In the genomic region with DNA sequence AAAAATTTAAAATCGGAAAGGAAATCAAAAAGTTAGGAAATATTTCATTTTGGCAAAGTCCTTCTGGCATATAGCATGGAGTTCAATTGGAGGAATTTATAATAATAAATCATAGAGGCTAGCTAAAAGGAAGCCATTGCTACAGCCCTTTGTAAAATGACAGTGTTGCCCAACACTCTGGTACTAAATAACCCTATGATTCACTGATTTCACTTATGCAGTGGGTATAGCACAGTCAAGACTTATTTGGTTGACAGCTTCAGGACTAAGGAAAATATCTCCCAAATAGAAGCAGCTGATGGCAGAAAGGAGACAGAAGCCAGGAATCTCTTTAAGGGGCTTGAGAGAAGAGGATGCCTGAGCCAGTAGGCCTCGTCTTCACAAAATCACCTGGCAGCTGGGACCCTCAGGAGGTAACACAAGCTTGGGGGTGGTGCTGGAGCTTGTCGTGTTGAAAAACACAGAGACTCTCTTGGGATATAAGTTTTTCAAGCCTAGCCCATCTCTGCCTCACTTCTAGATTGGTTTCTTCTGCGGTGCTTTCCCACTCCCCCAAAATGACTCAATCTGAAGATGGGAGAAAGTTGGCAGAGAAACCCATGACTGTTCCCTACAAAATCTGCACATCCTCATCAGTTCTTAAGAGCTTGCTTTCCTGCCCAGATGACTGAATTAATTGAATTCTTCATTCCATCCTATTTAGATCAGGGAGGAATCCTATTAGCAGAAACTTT, we compare ENCODE assay signal across 29 cellular contexts. TPM values are rescaled to one million over a fixed set of nuclear protein-coding genes. Genes with fewer than 3 reads are reported as not detected.
A peak's percentile ranks its signal among the peaks of the same experiment; 100 is the strongest.
DNase-seq lines count a peak whose midpoint lies in the region; ATAC-seq and TF ChIP-seq lines count a peak whose summit lies in the region.
"Had no signal": no experiment of that assay in that cellular context is flagged by ENCODE, and none has a peak within 500 bp of the region (broad histone marks: within the 10 kb centered on the region; RNA-seq: fewer than 3 reads in every experiment).

No MANE protein-coding gene starts in this region.

- no peak overlapping the region for H4K91ac ChIP-seq in IMR-90 (ENCODE audit: insufficient read depth, low read depth, low read length)
- no peak overlapping the region for H4K91ac ChIP-seq in mesenchymal stem cell (ENCODE audit: low read length)

- H2BK20ac ChIP-seq in IMR-90 (ENCODE audit: low read depth, low read length) = no peak overlapping the region

- ATAC-seq in GM21529 (IDR thresholded peaks at IDR 0.05; ENCODE audit: unreplicated experiment) = peak; percentile 52
- peak; percentile 49 for ATAC-seq in IMR-90 (ENCODE audit: low read depth)
- ATAC-seq: foreskin keratinocyte; natural killer cell treated with Interleukin-12 subunit alpha and Interleukin-12 subunit beta and Interleukin-15 and Interleukin-18, amount 100 ng/mL, for 72 hours; Right ventricle myocardium inferior; stimulated activated effector memory CD8-positive, alpha-beta T cell treated with anti-CD3 and anti-CD28 coated beads, Interleukin-12 subunit alpha, Interleukin-12 subunit beta, amount 100 ng/mL, for 72 hours had no signal

- peaks cover 7% of the 10 kb centered on the region for H3K4me1 ChIP-seq in IMR-90 (ENCODE audit: control insufficient read depth, insufficient read depth, low read length)
- H3K4me1 ChIP-seq in mesenchymal stem cell (ENCODE audit: control insufficient read depth, insufficient read depth, low read depth, low read length) = no peaks in the 10 kb centered on the region
- H3K4me1 ChIP-seq in stomach = no peaks in the 10 kb centered on the region
- H3K4me1 ChIP-seq: adrenal gland, foreskin keratinocyte, parathyroid adenoma had no signal

- POLR2A ChIA-PET in IMR-90 (lab: Charles Lee; ENCODE audit: unreplicated experiment) = no interaction called here

- no peaks in the 10 kb centered on the region for H3K9me1 ChIP-seq in IMR-90 (ENCODE audit: insufficient read depth, low read length)

- H2AK9ac ChIP-seq in IMR-90 (replicated peaks; ENCODE audit: low read depth, low read length, poor library complexity) = no peak overlapping the region

- TF ChIP-seq CTCF in IMR-90 (conservative IDR thresholded peaks at IDR 0.05; ENCODE audit: low read depth, low read length) (no peak), astrocyte of the cerebellum (IDR thresholded peaks at IDR 0.05; ENCODE audit: low read depth, low read length, missing control alignments) (no peak), GM13976 (IDR thresholded peaks at IDR 0.05; ENCODE audit: borderline replicate concordance, control extremely low read depth, extremely low read depth, insufficient read depth, missing control alignments) (no peak), stomach (IDR thresholded peaks at IDR 0.05) (no peak)

- H2AK5ac ChIP-seq in IMR-90 (ENCODE audit: low read depth, low read length) = 0 out of 2 replicates have a peak overlapping the region, but pooled peaks have one; percentile 8
- no peak overlapping the region for H2AK5ac ChIP-seq in mesenchymal stem cell (ENCODE audit: low read length, severe bottlenecking)

- H3K14ac ChIP-seq in IMR-90 (replicated peaks; ENCODE audit: low read depth, low read length) = no peak overlapping the region
- H3K14ac ChIP-seq in mesenchymal stem cell (ENCODE audit: low read length in 2 of 2) = no peak overlapping the region

- DNase-seq in IMR-90 (peak; percentile 87), astrocyte of the cerebellum (ENCODE audit: low read depth) (peak; percentile 5), mesenchymal stem cell (no peak), ACHN (no peak), GM13976 (ENCODE audit: low spot score) (no peak), stomach (no peak), 8988T (no peak)
- DNase-seq: activated CD8-positive, alpha-beta memory T cell treated with anti-CD3 and anti-CD28 coated beads for 24 hours; activated T-cell treated with anti-CD3 and anti-CD28 coated beads, Interleukin-2, amount 50 U/mL, for 24 hours; adrenal gland; caudate nucleus; CD4-positive, alpha-beta T cell; dermis blood vessel endothelial cell; DMS 273 treated with DMSO at 0.1 percent for 48 hours; foreskin keratinocyte; HFFc6; immature natural killer cell; left ventricle myocardium inferior; NCI-H1694; NCI-H2171 treated with DMSO at 0.1 percent for 48 hours; NCI-H774 had no signal

- H3K23ac ChIP-seq in IMR-90 (ENCODE audit: low read depth, low read length) (no peak overlapping the region), mesenchymal stem cell (ENCODE audit: low read length in 2 of 2) (no peak overlapping the region)

- no peak overlapping the region for H3K27ac ChIP-seq in IMR-90 (ENCODE audit: insufficient read depth, low read length)
- H3K27ac ChIP-seq in mesenchymal stem cell (ENCODE audit: low read length, poor library complexity, severe bottlenecking) = no peak overlapping the region
- no peak overlapping the region for H3K27ac ChIP-seq in stomach
- H3K27ac ChIP-seq: adrenal gland, foreskin keratinocyte, hepatocyte, left ventricle myocardium inferior, parathyroid adenoma had no signal

- dilution Hi-C loops in IMR-90 (cut with HindIII; ENCODE audit: low sequenced_read_pairs, unreplicated experiment) = no loop called here

- TF ChIP-seq POLR2A in IMR-90 (IDR thresholded peaks at IDR 0.05; ENCODE audit: low read depth, low read length) = no peak
- no peak for TF ChIP-seq POLR2A in stomach (IDR thresholded peaks at IDR 0.05)

- no peak for TF ChIP-seq EP300 in stomach (IDR thresholded peaks at IDR 0.05)

- no peak for TF ChIP-seq RAD21 in IMR-90 (IDR thresholded peaks at IDR 0.05; ENCODE audit: low read length)

- peak overlapping the region; percentile 20; the same call in 1 of the 2 replicates for H3K4me2 ChIP-seq in IMR-90 (ENCODE audit: low read depth, low read length)
- no peak overlapping the region for H3K4me2 ChIP-seq in mesenchymal stem cell (ENCODE audit: low read length, poor library complexity, severe bottlenecking)
- H3K4me2 ChIP-seq: hepatocyte had no signal

- no peak overlapping the region for H4K5ac ChIP-seq in IMR-90 (ENCODE audit: low read depth, low read length)

- no peak overlapping the region for H2BK5ac ChIP-seq in IMR-90 (ENCODE audit: low read depth, low read length, poor library complexity, severe bottlenecking)
- no peak overlapping the region for H2BK5ac ChIP-seq in mesenchymal stem cell (ENCODE audit: low read depth, low read length, poor library complexity, severe bottlenecking)

- H3K18ac ChIP-seq in IMR-90 (ENCODE audit: low read depth, low read length) (no peak overlapping the region), mesenchymal stem cell (ENCODE audit: low read depth in 1 of 2, low read length in 2 of 2) (no peak overlapping the region)

- no peaks in the 10 kb centered on the region for H3K27me3 ChIP-seq in IMR-90 (ENCODE audit: control insufficient read depth, insufficient read depth, low read length)
- H3K27me3 ChIP-seq in mesenchymal stem cell (ENCODE audit: control insufficient read depth in 1 of 2, insufficient read depth in 1 of 2, low read length in 2 of 2) = no peaks in the 10 kb centered on the region
- H3K27me3 ChIP-seq in stomach = no peaks in the 10 kb centered on the region
- H3K27me3 ChIP-seq: adrenal gland, foreskin keratinocyte had no signal

- H2AFZ ChIP-seq in IMR-90 (replicated peaks; ENCODE audit: low read length, poor library complexity) (no peak overlapping the region), mesenchymal stem cell (ENCODE audit: low read depth, low read length) (no peak overlapping the region)
- H2AFZ ChIP-seq: hepatocyte, parathyroid adenoma had no signal

- WGBS in IMR-90 (ENCODE audit: extremely low coverage in 2 of 2, insufficient read length in 1 of 2), 2 experiments = no CpG with 5 or more reads among the region's 4 CpGs
- 79% methylated on average over 4 of the region's 4 CpGs for WGBS in mesenchymal stem cell
- 73 to 83% (median 75%) methylated on average over 4 of the region's 4 CpGs for WGBS in stomach, 5 donors

- H3K56ac ChIP-seq in IMR-90 (ENCODE audit: extremely low read depth, insufficient read depth, low read length) = no peak overlapping the region

- intact Hi-C loops in IMR-90 (cut with micrococcal nuclease) = no loop called here
- intact Hi-C loops in stomach (cut with DNase I; ENCODE audit: low total_unique reads) = no loop called here

- CTCF ChIA-PET in IMR-90 (lab: Yijun Ruan, JAX) = no interaction called here

- H2BK15ac ChIP-seq in IMR-90 (ENCODE audit: low read depth, low read length) = no peak overlapping the region
- no peak overlapping the region for H2BK15ac ChIP-seq in mesenchymal stem cell (ENCODE audit: low read depth, poor library complexity, severe bottlenecking)

- no peaks in the 10 kb centered on the region for H3K36me3 ChIP-seq in IMR-90 (ENCODE audit: control insufficient read depth, insufficient read depth, low read length)
- H3K36me3 ChIP-seq in mesenchymal stem cell (ENCODE audit: control insufficient read depth in 1 of 2, insufficient read depth in 2 of 2, low read depth in 1 of 2, low read length in 2 of 2) = no peaks in the 10 kb centered on the region
- no peaks in the 10 kb centered on the region for H3K36me3 ChIP-seq in stomach
- H3K36me3 ChIP-seq: adrenal gland, left ventricle myocardium inferior had no signal

- H4K20me1 ChIP-seq in IMR-90 (ENCODE audit: insufficient read depth, low read length) = no peaks in the 10 kb centered on the region

- no peak overlapping the region for H3K9ac ChIP-seq in IMR-90 (ENCODE audit: low read depth, low read length)
- H3K9ac ChIP-seq in mesenchymal stem cell (ENCODE audit: low read length) = peak overlapping the region; percentile 15
- H3K9ac ChIP-seq: parathyroid adenoma had no signal

- H2BK120ac ChIP-seq in IMR-90 (ENCODE audit: low read depth, low read length) (no peak overlapping the region), mesenchymal stem cell (ENCODE audit: low read depth, low read length) (no peak overlapping the region)

- no peak overlapping the region for H3K4me3 ChIP-seq in IMR-90 (ENCODE audit: insufficient read depth, low read depth, low read length)
- H3K4me3 ChIP-seq in astrocyte of the cerebellum (ENCODE audit: low read depth, low read length) = no peak overlapping the region
- peak overlapping the region in 1 of 2 experiments; percentile 9 for H3K4me3 ChIP-seq in mesenchymal stem cell (ENCODE audit: insufficient read depth in 1 of 2, low read depth in 1 of 2, low read length in 2 of 2)
- H3K4me3 ChIP-seq in stomach = no peak overlapping the region
- H3K4me3 ChIP-seq: adrenal gland, hepatocyte, left ventricle myocardium inferior had no signal

- H2BK12ac ChIP-seq in mesenchymal stem cell (ENCODE audit: low read length in 2 of 2) = no peak overlapping the region

- in situ Hi-C loops in IMR-90 (cut with MboI; ENCODE audit: low sequenced_read_pairs) = no loop called here
- in situ Hi-C loops in astrocyte of the cerebellum (cut with HindIII; ENCODE audit: low sequenced_read_pairs) = no loop called here
- in situ Hi-C loops in ACHN (cut with HindIII; ENCODE audit: low pct_ligation_motif_present, low pct_unique_long_range_greater_than_20kb, low sequenced_read_pairs) = no loop called here
- in situ Hi-C loops in GM13976 (cut with MboI; ENCODE audit: low sequenced_read_pairs, unreplicated experiment) = no loop called here

- H3K79me1 ChIP-seq in IMR-90 (ENCODE audit: low read depth in 1 of 2, low read length in 2 of 2) (no peaks in the 10 kb centered on the region), mesenchymal stem cell (replicated peaks; ENCODE audit: low read length, poor library complexity, severe bottlenecking) (no peaks in the 10 kb centered on the region)

- no peak overlapping the region for H3K4ac ChIP-seq in IMR-90 (ENCODE audit: low read depth, low read length)
- no peak overlapping the region for H3K4ac ChIP-seq in mesenchymal stem cell (ENCODE audit: low read depth in 1 of 2, low read length in 2 of 2)

- BruUV-seq in IMR-90 (replicated peaks; lab: Mats Ljungman, UMichigan) = no TSS peak

- no peak overlapping the region for H4K8ac ChIP-seq in IMR-90 (ENCODE audit: low read depth in 2 of 2, low read length in 2 of 2)
- no peak overlapping the region for H4K8ac ChIP-seq in mesenchymal stem cell (ENCODE audit: low read length)

- no peaks in the 10 kb centered on the region for H3K9me3 ChIP-seq in IMR-90 (ENCODE audit: control insufficient read depth, insufficient read depth, low read length)
- no peaks in the 10 kb centered on the region for H3K9me3 ChIP-seq in mesenchymal stem cell (ENCODE audit: control insufficient read depth, low read length)
- no peaks in the 10 kb centered on the region for H3K9me3 ChIP-seq in stomach
- H3K9me3 ChIP-seq: adrenal gland, left ventricle myocardium inferior had no signal

RNA-seq across cellular contexts. Expression of gene EYA4, which starts 38.4 kb away (rescaled TPM):
- 11.1 and 11.9 TPM in 2 replicates for total RNA-seq in IMR-90 (2012; rRNA removed)
- 4.4 and 5.7 TPM in 2 replicates for polyA plus RNA-seq in IMR-90 (2012; rRNA removed)
- 1.5 and 2.0 TPM in 2 replicates for polyA plus RNA-seq in IMR-90 (2012; cell fraction: cytosol; rRNA removed)
- polyA plus RNA-seq in IMR-90 (2012; cell fraction: nucleus; rRNA removed; ENCODE audit: low replicate concordance) = 4.6 and 20.1 TPM in 2 replicates
- polyA plus RNA-seq in mesenchymal stem cell (2013, experiment 1 of 2) = 1.7 TPM
- 1.8 TPM for polyA plus RNA-seq in mesenchymal stem cell (2013, experiment 2 of 2)
- total RNA-seq in stomach = 10 to 100 TPM in 1 of 5 donors, 1 to 10 TPM in 2, under 1 TPM in 1, not detected in 1; 0.87 to 16.3 (median 2.8) TPM
- under 1 TPM; 0.03 to 0.25 (median 0.15) TPM for polyA plus RNA-seq in stomach
- total RNA-seq: CD4-positive, alpha-beta T cell; endothelial cell of umbilical vein; foreskin keratinocyte; G401; HFFc6; natural killer cell treated with Interleukin-12 subunit alpha and Interleukin-12 subunit beta and Interleukin-15 and Interleukin-18, amount 100 ng/mL, for 72 hours had no signal
- polyA plus RNA-seq: endothelial cell of umbilical vein, foreskin keratinocyte, immature natural killer cell had no signal

Comparison
In these comparisons a context has a peak if more than half of its experiments do, and no peak if none do; other contexts are left out.
1. DNase-seq: peak in IMR-90 (single experiment) and astrocyte of the cerebellum (single experiment); none in mesenchymal stem cell (single experiment), ACHN (single experiment), GM13976 (single experiment), stomach (single experiment) and 8988T (single experiment).